In the genomic region with DNA sequence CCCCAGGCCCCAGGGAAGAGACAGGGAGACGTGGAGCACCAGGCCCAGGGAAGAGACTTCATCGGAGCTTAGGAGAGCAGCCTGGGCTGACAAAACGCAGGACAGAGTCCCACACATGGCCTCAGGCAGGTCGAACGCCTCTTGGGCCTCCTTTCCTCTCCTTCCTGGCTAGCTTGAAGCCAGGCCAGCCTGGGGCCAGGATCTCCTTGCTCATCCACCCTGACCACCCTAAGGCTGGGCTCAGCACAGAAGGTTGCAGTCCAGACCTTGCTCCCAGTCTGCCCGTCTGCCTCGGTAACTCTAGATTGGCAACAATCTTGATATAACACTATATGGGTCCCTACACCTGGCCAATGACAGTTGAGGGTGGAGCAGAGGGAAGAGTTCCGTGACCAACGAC, we compare ENCODE assay signal across 13 cellular contexts. TPM values are rescaled to one million over a fixed set of nuclear protein-coding genes. Genes with fewer than 3 reads are reported as not detected.
DNase-seq lines count a peak whose midpoint lies in the region; ATAC-seq and TF ChIP-seq lines count a peak whose summit lies in the region.
"Had no signal": no experiment of that assay in that cellular context is flagged by ENCODE, and none has a peak within 500 bp of the region (broad histone marks: within the 10 kb centered on the region; RNA-seq: fewer than 3 reads in every experiment).

No MANE protein-coding gene starts in this region.

- POLR2A ChIA-PET in activated CD4-positive, alpha-beta memory T cell treated with anti-CD3 and anti-CD28 coated beads for 36 hours (lab: Charles Lee) = interaction anchor here (1.1 kb wide), 1 partner anchor 8 kb away, joined by 3 read pairs; no protein-coding TSS in a partner anchor

- CTCF ChIA-PET in activated CD4-positive, alpha-beta memory T cell treated with anti-CD3 and anti-CD28 coated beads for 36 hours (lab: Charles Lee) = no interaction called here

- peaks cover 44% of the 10 kb centered on the region for H3K4me1 Mint-ChIP-seq in activated CD4-positive, alpha-beta memory T cell treated with anti-CD3 and anti-CD28 coated beads for 36 hours (ENCODE audit: low read depth)
- H3K4me1 Mint-ChIP-seq in memory B cell = peaks cover 35% of the 10 kb centered on the region
- H3K4me1 Mint-ChIP-seq in type B pancreatic cell (ENCODE audit: unreplicated experiment) = peaks cover 28% of the 10 kb centered on the region

- H3K9me3 ChIP-seq in cardiac muscle cell (ENCODE audit: low read depth) (no peaks in the 10 kb centered on the region), right atrium auricular region (no peaks in the 10 kb centered on the region)
- H3K9me3 ChIP-seq: tibial nerve had no signal

- H3K36me3 ChIP-seq in cardiac muscle cell (peaks cover 24% of the 10 kb centered on the region), right atrium auricular region (peaks cover 31% of the 10 kb centered on the region)

- H3K4me3 ChIP-seq in cardiac muscle cell (no peak overlapping the region), right atrium auricular region (no peak overlapping the region)
- H3K4me3 ChIP-seq: tibial nerve had no signal

- ATAC-seq in Right ventricle myocardium inferior = no peak
- no peak for ATAC-seq in memory B cell (ENCODE audit: low read depth)
- no peak for ATAC-seq in sciatic nerve

- peaks cover 26% of the 10 kb centered on the region for H3K36me3 Mint-ChIP-seq in activated CD4-positive, alpha-beta memory T cell treated with anti-CD3 and anti-CD28 coated beads for 36 hours
- H3K36me3 Mint-ChIP-seq in memory B cell (peaks cover 15% of the 10 kb centered on the region), type B pancreatic cell (no peaks in the 10 kb centered on the region)

- H3K4me3 Mint-ChIP-seq in activated CD4-positive, alpha-beta memory T cell treated with anti-CD3 and anti-CD28 coated beads for 36 hours = no peak overlapping the region
- H3K4me3 Mint-ChIP-seq in memory B cell = peak overlapping the region; percentile 22
- no peak overlapping the region for H3K4me3 Mint-ChIP-seq in type B pancreatic cell

- H3K27ac Mint-ChIP-seq in activated CD4-positive, alpha-beta memory T cell treated with anti-CD3 and anti-CD28 coated beads for 36 hours = peak overlapping the region; percentile 38
- H3K27ac Mint-ChIP-seq in memory B cell = peak overlapping the region; percentile 31
- H3K27ac Mint-ChIP-seq in type B pancreatic cell = peak overlapping the region; percentile 75

- no peaks in the 10 kb centered on the region for H3K27me3 Mint-ChIP-seq in activated CD4-positive, alpha-beta memory T cell treated with anti-CD3 and anti-CD28 coated beads for 36 hours
- H3K27me3 Mint-ChIP-seq in memory B cell = no peaks in the 10 kb centered on the region
- H3K27me3 Mint-ChIP-seq in type B pancreatic cell = no peaks in the 10 kb centered on the region

- H3K27me3 ChIP-seq in cardiac muscle cell (no peaks in the 10 kb centered on the region), right atrium auricular region (no peaks in the 10 kb centered on the region)
- H3K27me3 ChIP-seq: brain microvascular endothelial cell, tibial nerve had no signal

- DNase-seq in cardiac muscle cell (ENCODE audit: low read depth in 1 of 2, low spot score in 1 of 2) = no peak
- DNase-seq in Right ventricle myocardium inferior (ENCODE audit: missing footprints) = no peak
- DNase-seq in activated CD4-positive, alpha-beta memory T cell treated with anti-CD3 and anti-CD28 coated beads for 36 hours = no peak
- DNase-seq in memory B cell (ENCODE audit: low spot score in 2 of 2) = no peak
- DNase-seq in type B pancreatic cell (ENCODE audit: extremely low spot score, unreplicated experiment) = peak; percentile 64
- DNase-seq in sciatic nerve (ENCODE audit: low spot score) = no peak
- DNase-seq in NOMO-1 (lab: John Stamatoyannopoulos, UW; ENCODE audit: unreplicated experiment in 2 of 2) = no peak
- DNase-seq in right atrium auricular region (ENCODE audit: low spot score) = no peak
- DNase-seq: activated effector memory CD4-positive, alpha-beta T cell treated with anti-CD3 and anti-CD28 coated beads, Interleukin-2, amount 50 U/mL, for 16 hours; brain microvascular endothelial cell; DMS153; effector CD8-positive, alpha-beta T cell had no signal

- no peaks in the 10 kb centered on the region for H3K9me3 Mint-ChIP-seq in activated CD4-positive, alpha-beta memory T cell treated with anti-CD3 and anti-CD28 coated beads for 36 hours
- no peaks in the 10 kb centered on the region for H3K9me3 Mint-ChIP-seq in memory B cell
- H3K9me3 Mint-ChIP-seq in type B pancreatic cell = no peaks in the 10 kb centered on the region

- intact Hi-C loops in Right ventricle myocardium inferior (cut with DNase I) (no loop called here), sciatic nerve (cut with DNase I) (no loop called here)
- intact Hi-C loops in activated CD4-positive, alpha-beta memory T cell treated with anti-CD3 and anti-CD28 coated beads for 36 hours (cut with micrococcal nuclease) = no loop called here

- peak overlapping the region; percentile 71 for H3K27ac ChIP-seq in cardiac muscle cell
- peak overlapping the region in 1 of 2 donors; percentile 29 for H3K27ac ChIP-seq in right atrium auricular region
- H3K27ac ChIP-seq: brain microvascular endothelial cell, tibial nerve had no signal

- peaks cover 9% of the 10 kb centered on the region for H3K4me1 ChIP-seq in cardiac muscle cell (ENCODE audit: low read depth)
- H3K4me1 ChIP-seq in right atrium auricular region = peaks cover 0 to 53% of the 10 kb centered on the region in 2 donors

- TF ChIP-seq CTCF in cardiac muscle cell (IDR thresholded peaks at IDR 0.05; ENCODE audit: low read depth, low read length) (no peak), type B pancreatic cell (conservative IDR thresholded peaks at IDR 0.05) (no peak), right atrium auricular region (IDR thresholded peaks at IDR 0.05) (no peak)

RNA-seq across cellular contexts. Expression of a gene that starts 10.1 kb away (rescaled TPM):
- total RNA-seq in cardiac muscle cell (87.9 and 91.7 TPM in 2 replicates), Right ventricle myocardium inferior (39.5 TPM), type B pancreatic cell (ENCODE audit: low replicate concordance) (71.5 and 72.3 TPM in 2 replicates), sciatic nerve (40.4 TPM), right atrium auricular region (10 to 100 TPM; 28.7 to 35.5 TPM)
- 98.7 and 101 TPM in 2 replicates for polyA plus RNA-seq in cardiac muscle cell
- 100 to 1,000 TPM; 180 to 200 TPM for total RNA-seq in activated CD4-positive, alpha-beta memory T cell treated with anti-CD3 and anti-CD28 coated beads for 36 hours

RNA-seq across cellular contexts. Expression of a gene that starts 20.1 kb away (rescaled TPM):
- 4.2 and 4.7 TPM in 2 replicates for total RNA-seq in cardiac muscle cell
- polyA plus RNA-seq in cardiac muscle cell = 2.6 and 5.3 TPM in 2 replicates
- total RNA-seq in Right ventricle myocardium inferior = 1.6 TPM
- 1 to 10 TPM; 4.8 to 6.5 TPM for total RNA-seq in activated CD4-positive, alpha-beta memory T cell treated with anti-CD3 and anti-CD28 coated beads for 36 hours
- total RNA-seq in type B pancreatic cell (ENCODE audit: low replicate concordance) = 14.4 and 19.0 TPM in 2 replicates
- total RNA-seq in sciatic nerve = 6.0 TPM
- 1 to 10 TPM in 1 of 2 donors, not detected in 1; 1.3 TPM for total RNA-seq in right atrium auricular region

RNA-seq across cellular contexts. Expression of a gene that starts 31.2 kb away (rescaled TPM):
- total RNA-seq in cardiac muscle cell (47.2 and 77.7 TPM in 2 replicates), Right ventricle myocardium inferior (30.2 TPM), type B pancreatic cell (ENCODE audit: low replicate concordance) (37.8 and 50.7 TPM in 2 replicates), sciatic nerve (16.1 TPM), right atrium auricular region (10 to 100 TPM; 29.6 to 35.8 TPM)
- 68.9 and 123 TPM in 2 replicates for polyA plus RNA-seq in cardiac muscle cell
- total RNA-seq in activated CD4-positive, alpha-beta memory T cell treated with anti-CD3 and anti-CD28 coated beads for 36 hours = 10 to 100 TPM; 45.0 to 45.4 TPM

RNA-seq across cellular contexts. Expression of a gene that starts 35.1 kb away (rescaled TPM):
- total RNA-seq in cardiac muscle cell (34.4 and 34.7 TPM in 2 replicates), Right ventricle myocardium inferior (2.4 TPM), type B pancreatic cell (ENCODE audit: low replicate concordance) (9.8 and 32.3 TPM in 2 replicates), sciatic nerve (6.5 TPM), right atrium auricular region (10 to 100 TPM in 1 of 2 donors, 1 to 10 TPM in 1; 5.6 to 15.6 TPM)
- 3.5 and 5.6 TPM in 2 replicates for polyA plus RNA-seq in cardiac muscle cell
- total RNA-seq in activated CD4-positive, alpha-beta memory T cell treated with anti-CD3 and anti-CD28 coated beads for 36 hours = 1 to 10 TPM; 3.3 to 5.6 TPM

RNA-seq across cellular contexts. Expression of a gene that starts 39.4 kb away (rescaled TPM):
- total RNA-seq in cardiac muscle cell = 3.0 and 6.9 TPM in 2 replicates
- 2.3 TPM in 2 replicates for polyA plus RNA-seq in cardiac muscle cell
- total RNA-seq in Right ventricle myocardium inferior = 0.87 TPM
- total RNA-seq in activated CD4-positive, alpha-beta memory T cell treated with anti-CD3 and anti-CD28 coated beads for 36 hours = not detected
- 3.9 and 4.3 TPM in 2 replicates for total RNA-seq in type B pancreatic cell (ENCODE audit: low replicate concordance)
- 1.5 TPM for total RNA-seq in sciatic nerve
- total RNA-seq in right atrium auricular region = 1 to 10 TPM; 1.3 to 7.8 TPM
